Comparison of ENCODE assay signal across 1 cellular context in genomic region chr14:50569714-50570274, GRCh38.
TF ChIP-seq lines count a peak whose summit lies in the region.

No MANE protein-coding gene starts in this region.

TF ChIP-seq in HEK293, 187 proteins besides CTCF, POLR2A, EP300 and RAD21 (continued from another document):
- no peak for TF ChIP-seq REST (tag by site-specific recombination; IDR thresholded peaks at IDR 0.05)
- TF ChIP-seq ZNF830 (tag by site-specific recombination; IDR thresholded peaks at IDR 0.05; ENCODE audit: low read depth), result no peak
- TF ChIP-seq KLF10 (tag by site-specific recombination; IDR thresholded peaks at IDR 0.05), result no peak
- TF ChIP-seq REPIN1 (tag by site-specific recombination; IDR thresholded peaks at IDR 0.05; ENCODE audit: low read depth), result no peak
TF ChIP-seq in HEK293: peak in this region for 4.
